In genomic region chr3:194312186-194312742, GRCh38 we compare ENCODE assay signal across 18 cellular contexts. TPM values are rescaled to one million over a fixed set of nuclear protein-coding genes. Genes with fewer than 3 reads are reported as not detected.
DNase-seq lines count a peak whose midpoint lies in the region; ATAC-seq and TF ChIP-seq lines count a peak whose summit lies in the region.
"Had no signal": no experiment of that assay in that cellular context is flagged by ENCODE, and none has a peak within 500 bp of the region (broad histone marks: within the 10 kb centered on the region; RNA-seq: fewer than 3 reads in every experiment).

No MANE protein-coding gene starts in this region.

- no peak overlapping the region for H3K27ac Mint-ChIP-seq in HFFc6
- no peak overlapping the region for H3K27ac Mint-ChIP-seq in T-helper 17 cell
- no peak overlapping the region for H3K27ac Mint-ChIP-seq in T-helper 2 cell treated with Interferon-gamma antibody and Interleukin-4, amounts not matched to agents 5 μg/mL and 100 μg/mL, for 36 hours
- H3K27ac Mint-ChIP-seq: activated T-helper 17 cell treated with anti-CD3 and anti-CD28 coated beads, Interleukin-2, amount 50 U/mL, for 72 hours; dendritic cell treated with granulocyte-macrophage colony-stimulating factor and Interleukin-4, amounts not matched to agents 40 ng/mL and 50 ng/mL, for 4 days; progenitor cell of endocrine pancreas had no signal

- intact Hi-C loops in spleen (cut with DNase I; ENCODE audit: low total_unique reads) (loop anchor here (5.0 kb wide), 1 partner anchor 525 kb away; no protein-coding TSS in a partner anchor), testis (cut with DNase I; ENCODE audit: low total_unique reads) (no loop called here)

- H3K4me3 ChIP-seq in fibroblast of mammary gland (ENCODE audit: control insufficient read depth, low read depth, low read length) (no peak overlapping the region), spleen (no peak overlapping the region), testis (no peak overlapping the region)
- H3K4me3 ChIP-seq: BLaER1 treated with 17β-estradiol and CSF1 and Interleukin-3, amounts not matched to agents 10 nM and 100 nM; SJSA1 had no signal

- H3K4me1 ChIP-seq in spleen (peaks cover 16 to 65% (median 42%) of the 10 kb centered on the region in 6 donors), testis (peaks cover 32% of the 10 kb centered on the region)

- H3K4me1 Mint-ChIP-seq in HFFc6 (ENCODE audit: low read depth) (peaks cover 21% of the 10 kb centered on the region), T-helper 17 cell (peaks cover 28% of the 10 kb centered on the region)
- H3K4me1 Mint-ChIP-seq in T-helper 2 cell treated with Interferon-gamma antibody and Interleukin-4, amounts not matched to agents 5 μg/mL and 100 μg/mL, for 36 hours (ENCODE audit: low read depth), result peaks cover 65% of the 10 kb centered on the region

- H3K36me3 ChIP-seq in spleen (no peaks in the 10 kb centered on the region), testis (ENCODE audit: low read depth, missing control alignments) (no peaks in the 10 kb centered on the region)
- H3K36me3 ChIP-seq: BLaER1 treated with 17β-estradiol and CSF1 and Interleukin-3, amounts not matched to agents 10 nM and 100 nM; SJSA1 had no signal

- no peaks in the 10 kb centered on the region for H3K36me3 Mint-ChIP-seq in HFFc6 (ENCODE audit: low read depth)
- no peaks in the 10 kb centered on the region for H3K36me3 Mint-ChIP-seq in T-helper 17 cell (ENCODE audit: low read depth)
- peaks cover 3% of the 10 kb centered on the region for H3K36me3 Mint-ChIP-seq in T-helper 2 cell treated with Interferon-gamma antibody and Interleukin-4, amounts not matched to agents 5 μg/mL and 100 μg/mL, for 36 hours (ENCODE audit: low read depth)

- TF ChIP-seq POLR2A in spleen (IDR thresholded peaks at IDR 0.05) (no peak), testis (IDR thresholded peaks at IDR 0.05) (no peak)

- H3K27ac ChIP-seq in spleen (no peak overlapping the region), testis (no peak overlapping the region)
- H3K27ac ChIP-seq: BLaER1 treated with 17β-estradiol and CSF1 and Interleukin-3, amounts not matched to agents 10 nM and 100 nM; SJSA1 had no signal

- TF ChIP-seq CTCF in HFFc6 (IDR thresholded peaks at IDR 0.05), result no peak
- no peak for TF ChIP-seq CTCF in fibroblast of mammary gland (conservative IDR thresholded peaks at IDR 0.05; ENCODE audit: control insufficient read depth, insufficient read depth, low read depth, low read length)
- TF ChIP-seq CTCF in spleen (IDR thresholded peaks at IDR 0.05 in 8 of 11, conservative IDR thresholded peaks at IDR 0.05 in 3 of 11), result no peak
- TF ChIP-seq CTCF in testis (IDR thresholded peaks at IDR 0.05), result no peak

- DNase-seq in HFFc6 (no peak), T-helper 17 cell (no peak), fibroblast of mammary gland (ENCODE audit: low read depth) (peak; percentile 26), spleen (peak; percentile 53), testis (no peak)
- no peak for DNase-seq in T-helper 2 cell treated with Interferon-gamma antibody and Interleukin-4, amounts not matched to agents 5 μg/mL and 100 μg/mL, for 36 hours (ENCODE audit: low spot score)
- no peak for DNase-seq in effector CD8-positive, alpha-beta T cell (lab: John Stamatoyannopoulos, UW)
- DNase-seq: activated CD4-positive, alpha-beta T cell treated with anti-CD3 and anti-CD28 coated beads, Interleukin-2, amount 50 U/mL, for 48 hours; DND-41; Kasumi-1; stimulated activated CD4-positive, alpha-beta T cell treated with anti-CD3 and anti-CD28 coated beads, Interleukin-15, amount 100 ng/mL, for 24 hours had no signal

- H3K9me3 Mint-ChIP-seq in HFFc6, result no peaks in the 10 kb centered on the region
- no peaks in the 10 kb centered on the region for H3K9me3 Mint-ChIP-seq in T-helper 2 cell treated with Interferon-gamma antibody and Interleukin-4, amounts not matched to agents 5 μg/mL and 100 μg/mL, for 36 hours
- H3K9me3 Mint-ChIP-seq: activated T-helper 17 cell treated with anti-CD3 and anti-CD28 coated beads, Interleukin-2, amount 50 U/mL, for 72 hours; dendritic cell treated with granulocyte-macrophage colony-stimulating factor and Interleukin-4, amounts not matched to agents 40 ng/mL and 50 ng/mL, for 4 days had no signal

- ATAC-seq in T-helper 17 cell, result no peak
- ATAC-seq: activated T-helper 17 cell treated with anti-CD3 and anti-CD28 coated beads, Interleukin-2, amount 50 U/mL, for 72 hours had no signal

- H3K27me3 ChIP-seq in spleen (replicated peaks in 1 of 7) (peaks cover 0 to 66% (median 12%) of the 10 kb centered on the region in 7 donors), testis (no peaks in the 10 kb centered on the region)
- H3K27me3 ChIP-seq: SJSA1 had no signal

- H3K9me3 ChIP-seq in T-helper 17 cell (ENCODE audit: control insufficient read depth, low read length, poor library complexity, severe bottlenecking) (no peaks in the 10 kb centered on the region), spleen (no peaks in the 10 kb centered on the region), testis (no peaks in the 10 kb centered on the region)
- H3K9me3 ChIP-seq: BLaER1 treated with 17β-estradiol and CSF1 and Interleukin-3, amounts not matched to agents 10 nM and 100 nM; SJSA1 had no signal

- peaks cover 34% of the 10 kb centered on the region for H3K27me3 Mint-ChIP-seq in HFFc6 (ENCODE audit: insufficient read depth)
- H3K27me3 Mint-ChIP-seq in T-helper 17 cell, result peaks cover 12% of the 10 kb centered on the region
- peaks cover 28% of the 10 kb centered on the region for H3K27me3 Mint-ChIP-seq in T-helper 2 cell treated with Interferon-gamma antibody and Interleukin-4, amounts not matched to agents 5 μg/mL and 100 μg/mL, for 36 hours (ENCODE audit: low read depth)

- H3K4me3 Mint-ChIP-seq in HFFc6, result peak overlapping the region; percentile 10; the same call in 1 of the 2 replicates
- H3K4me3 Mint-ChIP-seq in T-helper 17 cell, result peak overlapping the region; percentile 41
- no peak overlapping the region for H3K4me3 Mint-ChIP-seq in T-helper 2 cell treated with Interferon-gamma antibody and Interleukin-4, amounts not matched to agents 5 μg/mL and 100 μg/mL, for 36 hours
- H3K4me3 Mint-ChIP-seq: activated T-helper 17 cell treated with anti-CD3 and anti-CD28 coated beads, Interleukin-2, amount 50 U/mL, for 72 hours; dendritic cell treated with granulocyte-macrophage colony-stimulating factor and Interleukin-4, amounts not matched to agents 40 ng/mL and 50 ng/mL, for 4 days had no signal

- WGBS in spleen, 5 donors, result 66 to 79% (median 70%) methylated on average over 7 of the region's 7 CpGs
- 54 to 57% methylated on average over 7 of the region's 7 CpGs for WGBS in testis, 2 donors

RNA-seq across cellular contexts. Expression of gene CPN2, which starts 38.9 kb away (rescaled TPM):
- total RNA-seq in HFFc6 (2021; fragmentation: NEBNext Ultra II Directional; extraction: Animal tissue kit (Norgen Biotek cat#: 25700)), result under 1 TPM; 0.24 to 0.56 (median 0.35) TPM
- total RNA-seq in T-helper 17 cell, result not detected
- 1 to 10 TPM in 1 of 7 donors, under 1 TPM in 6; 0.26 to 4.4 (median 0.47) TPM for total RNA-seq in spleen
- polyA plus RNA-seq in spleen, result 1 to 10 TPM; 1.0 to 1.7 (median 1.2) TPM
- 1 to 10 TPM; 1.1 to 1.4 TPM for total RNA-seq in testis
- polyA plus RNA-seq in testis (ENCODE audit: insufficient read depth, low read depth, low replicate concordance), result 0.36 TPM
- total RNA-seq: activated T-helper 17 cell treated with anti-CD3 and anti-CD28 coated beads, Interleukin-2, amount 50 U/mL, for 72 hours; fibroblast of lung; NCI-H460; progenitor cell of endocrine pancreas; SJSA1 had no signal
- polyA plus RNA-seq: fibroblast of lung had no signal

RNA-seq across cellular contexts. Expression of gene LRRC15, which starts 57.3 kb away (rescaled TPM):
- 100 to 1,000 TPM; 130 to 211 (median 176) TPM for total RNA-seq in HFFc6 (2021; fragmentation: NEBNext Ultra II Directional; extraction: Animal tissue kit (Norgen Biotek cat#: 25700))
- total RNA-seq in T-helper 17 cell, result not detected
- 1 to 10 TPM in 1 of 7 donors, under 1 TPM in 5, not detected in 1; 0.09 to 1.1 (median 0.40) TPM for total RNA-seq in spleen
- polyA plus RNA-seq in spleen, result under 1 TPM; 0.24 to 0.54 (median 0.35) TPM
- total RNA-seq in testis, result under 1 TPM in 1 of 2 donors, not detected in 1; 0.06 TPM
- polyA plus RNA-seq in testis (ENCODE audit: insufficient read depth, low read depth, low replicate concordance), result 0.75 TPM
- total RNA-seq: activated T-helper 17 cell treated with anti-CD3 and anti-CD28 coated beads, Interleukin-2, amount 50 U/mL, for 72 hours; NCI-H460; progenitor cell of endocrine pancreas had no signal

Comparison
In these comparisons a context has a peak if more than half of its experiments do, and no peak if none do; other contexts are left out.
1. DNase-seq: peak in fibroblast of mammary gland (single experiment) and spleen (single experiment); none in HFFc6 (single experiment), T-helper 17 cell (0 of 3), testis (single experiment), T-helper 2 cell treated with Interferon-gamma antibody and Interleukin-4, amounts not matched to agents 5 μg/mL and 100 μg/mL, for 36 hours (single experiment) and effector CD8-positive, alpha-beta T cell (single experiment).
2. RNA of gene LRRC15, which starts 57.3 kb away (total RNA-seq): 130 to 211 TPM in HFFc6; 0.09 to 1.1 TPM in spleen, 0.06 TPM in testis and not detected in T-helper 17 cell; every median in the first group is over 10 times any median in the second.